Comparison of ENCODE assay signal across 8 cellular contexts in the genomic region with DNA sequence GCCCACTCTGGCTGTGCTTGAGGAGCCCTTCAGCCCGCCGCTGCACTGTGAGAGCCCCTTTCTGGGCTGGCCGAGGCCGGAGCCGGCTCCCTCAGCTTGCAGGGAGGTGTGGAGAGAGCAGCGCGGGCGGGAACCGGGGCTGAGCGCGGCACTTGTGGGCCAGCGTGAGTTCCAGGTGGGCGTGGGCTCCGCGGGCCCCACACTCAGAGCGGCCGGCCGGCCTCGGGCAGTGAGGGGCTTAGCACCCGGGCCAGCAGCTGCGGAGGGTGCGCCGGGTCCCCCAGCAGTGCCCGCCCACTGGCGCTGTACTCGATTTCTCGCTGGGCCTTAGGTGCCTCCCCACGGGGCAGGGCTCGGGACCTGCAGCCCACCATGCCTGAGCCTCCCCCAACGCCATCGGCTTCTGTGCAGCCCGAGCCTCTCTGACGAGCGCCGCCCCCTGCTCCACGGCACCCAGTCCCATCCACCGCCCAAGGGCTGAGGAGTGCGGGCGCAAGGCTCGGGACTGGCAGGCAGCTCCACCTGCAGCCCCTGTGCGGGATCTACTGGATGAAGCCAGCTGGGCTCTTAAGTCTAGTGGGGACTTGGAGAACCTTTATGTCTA.
DNase-seq lines count a peak whose midpoint lies in the region; ATAC-seq, FAIRE-seq and TF ChIP-seq lines count a peak whose summit lies in the region.
"Not testable (repeated sequence)": the region's sequence is repeated elsewhere in the genome, so short reads cannot be mapped to it uniquely, and the experiment has no call there.

No MANE protein-coding gene starts in this region.

- H3K4ac ChIP-seq in trophoblast cell (ENCODE audit: low read depth, low read length), result not testable (repeated sequence)

- H3K27ac Mint-ChIP-seq in chondrocyte (ENCODE audit: unreplicated experiment), result peak overlapping the region; percentile 57

- peak overlapping the region; percentile 8 to 88 (median 54); a peak in 19 of 22 replicates for H3K4me2 ChIP-seq in BLaER1 treated with 17β-estradiol and CSF1 and Interleukin-3, amounts not matched to agents 10 nM and 100 nM
- H3K4me2 ChIP-seq in MM.1S (ENCODE audit: low read depth, low read length) (peak overlapping the region; percentile 36; the same call in 1 of the 2 replicates), trophoblast cell (ENCODE audit: low read length) (peak overlapping the region; percentile 75)
- not testable (repeated sequence) for H3K4me2 ChIP-seq in HepG2 (ENCODE audit: low read depth, low read length)

- H3K4me1 ChIP-seq in BLaER1 treated with 17β-estradiol and CSF1 and Interleukin-3, amounts not matched to agents 10 nM and 100 nM, result peaks cover 11 to 30% (median 24%) of the 10 kb centered on the region in 10 experiments; a peak in 19 of 20 replicates
- not testable (repeated sequence) for H3K4me1 ChIP-seq in MM.1S (ENCODE audit: low read length); left ventricle myocardium inferior; HepG2 (ENCODE audit: insufficient read depth, low read length); trophoblast cell (ENCODE audit: control insufficient read depth in 1 of 2, insufficient read depth in 2 of 2, low read length in 2 of 2); tibial artery

- H3K27me3 ChIP-seq in BLaER1 treated with 17β-estradiol and CSF1 and Interleukin-3, amounts not matched to agents 10 nM and 100 nM; HepG2 (ENCODE audit: control insufficient read depth in 1 of 2, insufficient read depth in 2 of 2, low read length in 2 of 2): not testable (repeated sequence)
- H3K27me3 ChIP-seq in MM.1S (replicated peaks; ENCODE audit: insufficient read depth, low read length), result peaks cover 41% of the 10 kb centered on the region
- peaks cover 61% of the 10 kb centered on the region for H3K27me3 ChIP-seq in left ventricle myocardium inferior (ENCODE audit: low read depth)
- H3K27me3 ChIP-seq in trophoblast cell (ENCODE audit: insufficient read depth, low read length), result peaks cover 11% of the 10 kb centered on the region
- H3K27me3 ChIP-seq in tibial artery, result peaks cover 0 to 27% of the 10 kb centered on the region in 2 donors

- H4K8ac ChIP-seq in trophoblast cell (ENCODE audit: low read depth, low read length), result not testable (repeated sequence)

- H3K9me3 ChIP-seq in BLaER1 treated with 17β-estradiol and CSF1 and Interleukin-3, amounts not matched to agents 10 nM and 100 nM (replicated peaks in 1 of 11), result peaks cover 24 to 43% (median 33%) of the 10 kb centered on the region in 11 experiments
- H3K9me3 ChIP-seq in MM.1S (replicated peaks; ENCODE audit: insufficient read depth, low read length); left ventricle myocardium inferior (replicated peaks); HepG2 (ENCODE audit: low read length); tibial artery: not testable (repeated sequence)
- H3K9me3 ChIP-seq in trophoblast cell (ENCODE audit: insufficient read depth, low read depth, low read length), result peaks cover 11% of the 10 kb centered on the region

- not testable (repeated sequence) for TF ChIP-seq RAD21 in HepG2 (CRISPR knock-in tag; IDR thresholded peaks at IDR 0.05)

- not testable (repeated sequence) for H3K9me3 Mint-ChIP-seq in chondrocyte (ENCODE audit: low read depth)

- H3K79me2 ChIP-seq in MM.1S (ENCODE audit: low read length); HepG2 (ENCODE audit: insufficient read depth, low read length); trophoblast cell (ENCODE audit: control insufficient read depth, insufficient read depth, low read length, poor library complexity): not testable (repeated sequence)

- H4K20me1 ChIP-seq in BLaER1 treated with 17β-estradiol and CSF1 and Interleukin-3, amounts not matched to agents 10 nM and 100 nM; MM.1S (ENCODE audit: insufficient read depth, low read length); HepG2 (ENCODE audit: insufficient read depth, low read length): not testable (repeated sequence)

- not testable (repeated sequence) for H3K4me1 Mint-ChIP-seq in chondrocyte (ENCODE audit: low read depth)

- not testable (repeated sequence) for H3K14ac ChIP-seq in trophoblast cell (ENCODE audit: low read length)

- in situ Hi-C loops in HepG2 (cut with HindIII; ENCODE audit: extremely low pct_ligation_motif_present, low pct_unique_long_range_greater_than_20kb), result loop anchor here (5.0 kb wide), 2 partner anchors 114 to 304 kb away; no protein-coding TSS in a partner anchor

- CTCF ChIA-PET in RWPE1 (lab: Yijun Ruan, JAX), result interaction anchor here (0.6 to 2.8 kb wide), 6 partner anchors 35 to 303 kb away, joined by 3 to 20 read pairs (median 6); partner anchors contain the start of gene HRH1
- CTCF ChIA-PET in HepG2 (lab: Yijun Ruan, JAX; ENCODE audit: low intra/inter-chr PET ratio, low total read pairs), result interaction anchor here (3.3 kb wide), 1 partner anchor 115 kb away, joined by 17 read pairs; no protein-coding TSS in a partner anchor

- intact Hi-C loops in left ventricle myocardium inferior (cut with micrococcal nuclease), result loop anchor here (10.0 kb wide), 1 partner anchor 307 kb away; no protein-coding TSS in a partner anchor
- intact Hi-C loops in HepG2 (cut with micrococcal nuclease; ENCODE audit: unreplicated experiment), result not testable (repeated sequence)
- intact Hi-C loops in tibial artery (cut with DNase I; ENCODE audit: low total_unique reads), result loop anchor here (5.0 kb wide), 2 partner anchors 161 to 276 kb away; no protein-coding TSS in a partner anchor

- not testable (repeated sequence) for H4K91ac ChIP-seq in trophoblast cell (ENCODE audit: low read depth, low read length)

- H2AFZ ChIP-seq in MM.1S (ENCODE audit: low read length), result peak overlapping the region; percentile 16; the same call in 1 of the 2 replicates
- not testable (repeated sequence) for H2AFZ ChIP-seq in HepG2 (ENCODE audit: low read length)
- peak overlapping the region; percentile 38 for H2AFZ ChIP-seq in trophoblast cell (ENCODE audit: insufficient read depth, low read length, poor library complexity)

- not testable (repeated sequence) for H3K23ac ChIP-seq in trophoblast cell (ENCODE audit: low read length)

- H2BK12ac ChIP-seq in trophoblast cell (ENCODE audit: low read length), result not testable (repeated sequence)

- not testable (repeated sequence) for H3K36me3 ChIP-seq in BLaER1 treated with 17β-estradiol and CSF1 and Interleukin-3, amounts not matched to agents 10 nM and 100 nM; MM.1S (replicated peaks; ENCODE audit: insufficient read depth, low read length); left ventricle myocardium inferior; HepG2 (replicated peaks in 1 of 2; ENCODE audit: control insufficient read depth in 1 of 2, insufficient read depth in 2 of 2, low read length in 2 of 2); trophoblast cell (ENCODE audit: control insufficient read depth in 1 of 2, insufficient read depth in 2 of 2, low read length in 2 of 2); tibial artery

- not testable (repeated sequence) for BruUV-seq in HepG2 (replicated peaks; lab: Mats Ljungman, UMichigan)

- WGBS in HepG2 (ENCODE audit: low lambda C conversion rate), result 84% methylated on average over 5 of the region's 41 CpGs
- WGBS in trophoblast cell (ENCODE audit: extremely low coverage, insufficient coverage, insufficient read length), result no CpG with 5 or more reads among the region's 41 CpGs

- not testable (repeated sequence) for DNase-seq in MM.1S; RWPE1 (ENCODE audit: low spot score); chondrocyte (ENCODE audit: low spot score); left ventricle myocardium inferior; HepG2 (ENCODE audit: low spot score); trophoblast cell; tibial artery

- not testable (repeated sequence) for H3K36me3 Mint-ChIP-seq in chondrocyte (ENCODE audit: low read depth)

- H3K18ac ChIP-seq in trophoblast cell (ENCODE audit: low read length), result not testable (repeated sequence)

- peak overlapping the region in 1 of 11 experiments; percentile 10; a peak in 1 of 22 replicates for H3K27ac ChIP-seq in BLaER1 treated with 17β-estradiol and CSF1 and Interleukin-3, amounts not matched to agents 10 nM and 100 nM
- H3K27ac ChIP-seq in MM.1S (ENCODE audit: low read length); left ventricle myocardium inferior (replicated peaks); HepG2 (ENCODE audit: extremely low read length, insufficient read depth, low read length); trophoblast cell (ENCODE audit: low read depth, low read length); tibial artery: not testable (repeated sequence)
- peak overlapping the region; percentile 64 for H3K27ac ChIP-seq in RWPE1

- H3K9ac ChIP-seq in BLaER1 treated with 17β-estradiol and CSF1 and Interleukin-3, amounts not matched to agents 10 nM and 100 nM, result 0 out of 22 replicates have a peak overlapping the region, but pooled peaks of 1 of the 11 experiments have one; percentile 32
- not testable (repeated sequence) for H3K9ac ChIP-seq in MM.1S (ENCODE audit: low read length); HepG2 (ENCODE audit: insufficient read depth, low read depth, low read length); trophoblast cell (ENCODE audit: low read length)

- H3K4me3 ChIP-seq in BLaER1 treated with 17β-estradiol and CSF1 and Interleukin-3, amounts not matched to agents 10 nM and 100 nM; MM.1S (ENCODE audit: low read length); HepG2 (replicated peaks in 1 of 3; ENCODE audit: insufficient read depth in 1 of 3, low read depth in 2 of 3, low read length in 3 of 3): not testable (repeated sequence)
- H3K4me3 ChIP-seq in left ventricle myocardium inferior (peak overlapping the region; percentile 42), trophoblast cell (ENCODE audit: low read depth, low read length) (peak overlapping the region; percentile 64), tibial artery (peak overlapping the region; percentile 25 to 42)

- TF ChIP-seq EP300 in HepG2 (IDR thresholded peaks at IDR 0.05; ENCODE audit: low read depth in 2 of 2, low read length in 2 of 2); HepG2 (CRISPR knock-in tag; IDR thresholded peaks at IDR 0.05; ENCODE audit: borderline replicate concordance): not testable (repeated sequence)

- H3K9me2 ChIP-seq in MM.1S (replicated peaks; ENCODE audit: insufficient read depth, low read length), result not testable (repeated sequence)

- POLR2A ChIA-PET in RWPE1 (lab: Yijun Ruan, JAX; ENCODE audit: low non-redundant PET); HepG2 (lab: Yijun Ruan, JAX): not testable (repeated sequence)

- H3K79me1 ChIP-seq in trophoblast cell (ENCODE audit: low read length), result not testable (repeated sequence)

- H2BK120ac ChIP-seq in trophoblast cell (ENCODE audit: insufficient read depth, low read length, poor library complexity), result not testable (repeated sequence)

- H4K12ac ChIP-seq in trophoblast cell (ENCODE audit: low read depth, low read length), result not testable (repeated sequence)

- peaks cover 14% of the 10 kb centered on the region for H3K27me3 Mint-ChIP-seq in chondrocyte (ENCODE audit: low read depth)

- TF ChIP-seq POLR2A in HepG2 (IDR thresholded peaks at IDR 0.05; ENCODE audit: insufficient read depth in 1 of 2, low read depth in 2 of 2, low read length in 2 of 2), result not testable (repeated sequence)

- ATAC-seq in HepG2, result peak; percentile 9; the same call in 1 of the 3 replicates

- not testable (repeated sequence) for H3F3A ChIP-seq in MM.1S (ENCODE audit: insufficient read depth, low read length)

- not testable (repeated sequence) for H2BK5ac ChIP-seq in trophoblast cell (ENCODE audit: low read depth, low read length, poor library complexity)

- not testable (repeated sequence) for TF ChIP-seq CTCF in MM.1S (IDR thresholded peaks at IDR 0.05; ENCODE audit: low read length); RWPE1 (conservative IDR thresholded peaks at IDR 0.05; ENCODE audit: low read depth); chondrocyte (IDR thresholded peaks at IDR 0.05); left ventricle myocardium inferior (IDR thresholded peaks at IDR 0.05; ENCODE audit: borderline replicate concordance); HepG2 (CRISPR knock-in tag; IDR thresholded peaks at IDR 0.05); tibial artery (IDR thresholded peaks at IDR 0.05)

- H3K4me3 Mint-ChIP-seq in chondrocyte (ENCODE audit: unreplicated experiment), result peak overlapping the region; percentile 77

- FAIRE-seq in HepG2 (lab: Jason Lieb, UNC), result not testable (repeated sequence)

- not testable (repeated sequence) for H2AK5ac ChIP-seq in trophoblast cell (ENCODE audit: low read length)
